Comparison of ENCODE assay signal across 26 cellular contexts in genomic region chr11:11763796-11764427, GRCh38.
"Had no signal": no experiment of that assay in that cellular context is flagged by ENCODE, and none has a peak within 500 bp of the region (broad histone marks: within the 10 kb centered on the region; RNA-seq: fewer than 3 reads in every experiment).

No MANE protein-coding gene starts in this region.

- H3K9me3 Mint-ChIP-seq: naive thymus-derived CD4-positive, alpha-beta T cell; natural killer cell; stimulated activated effector memory CD8-positive, alpha-beta T cell treated with anti-CD3 and anti-CD28 coated beads, Interleukin-12 subunit alpha, Interleukin-12 subunit beta, amount 100 ng/mL, for 72 hours; stimulated activated naive B cell treated with anti-CD40 and anti-IgM and Interleukin-4, amounts not matched to agents 10 μg/mL and 1 μg/mL and 100 μg/mL, for 72 hours; stimulated activated naive CD8-positive, alpha-beta T cell treated with anti-CD3 and anti-CD28 coated beads, Interleukin-15, Interleukin-2, amounts not matched to agents 100 ng/mL and 50 ng/mL, for 24 hours had no signal

- H3K27ac ChIP-seq: neutrophil, ovary, parathyroid adenoma, prostate gland, right lobe of liver, sigmoid colon, stomach, thoracic aorta, thyroid gland, tibial nerve, upper lobe of left lung had no signal

- H3K36me3 Mint-ChIP-seq: naive thymus-derived CD4-positive, alpha-beta T cell; natural killer cell; stimulated activated effector memory CD8-positive, alpha-beta T cell treated with anti-CD3 and anti-CD28 coated beads, Interleukin-12 subunit alpha, Interleukin-12 subunit beta, amount 100 ng/mL, for 72 hours; stimulated activated naive B cell treated with anti-CD40 and anti-IgM and Interleukin-4, amounts not matched to agents 10 μg/mL and 1 μg/mL and 100 μg/mL, for 72 hours had no signal

- H3K4me1 ChIP-seq: parathyroid adenoma, prostate gland, right lobe of liver, sigmoid colon, stomach, thyroid gland, tibial nerve, upper lobe of left lung had no signal

- H3K4me3 Mint-ChIP-seq: naive thymus-derived CD4-positive, alpha-beta T cell; natural killer cell; nephron; neural crest cell; stimulated activated effector memory CD8-positive, alpha-beta T cell treated with anti-CD3 and anti-CD28 coated beads, Interleukin-12 subunit alpha, Interleukin-12 subunit beta, amount 100 ng/mL, for 72 hours; stimulated activated naive B cell treated with anti-CD40 and anti-IgM and Interleukin-4, amounts not matched to agents 10 μg/mL and 1 μg/mL and 100 μg/mL, for 72 hours; stimulated activated naive CD8-positive, alpha-beta T cell treated with anti-CD3 and anti-CD28 coated beads, Interleukin-15, Interleukin-2, amounts not matched to agents 100 ng/mL and 50 ng/mL, for 24 hours had no signal

- ATAC-seq: naive thymus-derived CD4-positive, alpha-beta T cell; natural killer cell; right cardiac atrium; right lobe of liver; stimulated activated effector memory CD8-positive, alpha-beta T cell treated with anti-CD3 and anti-CD28 coated beads, Interleukin-12 subunit alpha, Interleukin-12 subunit beta, amount 100 ng/mL, for 72 hours; stimulated activated naive B cell treated with anti-CD40 and anti-IgM and Interleukin-4, amounts not matched to agents 10 μg/mL and 1 μg/mL and 100 μg/mL, for 72 hours had no signal

- H2AFZ ChIP-seq: parathyroid adenoma had no signal

- H3K27me3 ChIP-seq: ovary, right lobe of liver, sigmoid colon, thyroid gland, upper lobe of left lung had no signal

- H3K9me3 ChIP-seq: neutrophil, ovary, prostate gland, right lobe of liver, sigmoid colon, stomach, thoracic aorta, thyroid gland, tibial nerve, upper lobe of left lung had no signal

- H3K4me3 ChIP-seq: ovary, prostate gland, right lobe of liver, sigmoid colon, stomach, thoracic aorta, thyroid gland, tibial nerve, upper lobe of left lung had no signal

- H3K27ac Mint-ChIP-seq: naive thymus-derived CD4-positive, alpha-beta T cell; natural killer cell; nephron; stimulated activated effector memory CD8-positive, alpha-beta T cell treated with anti-CD3 and anti-CD28 coated beads, Interleukin-12 subunit alpha, Interleukin-12 subunit beta, amount 100 ng/mL, for 72 hours; stimulated activated naive B cell treated with anti-CD40 and anti-IgM and Interleukin-4, amounts not matched to agents 10 μg/mL and 1 μg/mL and 100 μg/mL, for 72 hours; stimulated activated naive CD8-positive, alpha-beta T cell treated with anti-CD3 and anti-CD28 coated beads, Interleukin-15, Interleukin-2, amounts not matched to agents 100 ng/mL and 50 ng/mL, for 24 hours had no signal

- H3K4me1 Mint-ChIP-seq: naive thymus-derived CD4-positive, alpha-beta T cell; natural killer cell; nephron; neural crest cell; stimulated activated effector memory CD8-positive, alpha-beta T cell treated with anti-CD3 and anti-CD28 coated beads, Interleukin-12 subunit alpha, Interleukin-12 subunit beta, amount 100 ng/mL, for 72 hours; stimulated activated naive B cell treated with anti-CD40 and anti-IgM and Interleukin-4, amounts not matched to agents 10 μg/mL and 1 μg/mL and 100 μg/mL, for 72 hours had no signal

- H3K36me3 ChIP-seq: neutrophil, ovary, prostate gland, right lobe of liver, sigmoid colon, stomach, thoracic aorta, thyroid gland, tibial nerve, upper lobe of left lung had no signal

- DNase-seq: naive thymus-derived CD4-positive, alpha-beta T cell; natural killer cell; ovary; right cardiac atrium; right lobe of liver; sigmoid colon; small intestine; stimulated activated CD4-positive, alpha-beta T cell treated with anti-CD3 and anti-CD28 coated beads, Interleukin-15, amount 100 ng/mL, for 24 hours; stimulated activated CD4-positive, alpha-beta T cell treated with anti-CD3 and anti-CD28 coated beads, Interleukin-2, amount 100 ng/mL, for 24 hours; stimulated activated CD4-positive, alpha-beta T cell treated with anti-CD3 and anti-CD28 coated beads, Interleukin-2, amount 100 ng/mL, for 48 hours; stimulated activated CD4-positive, alpha-beta T cell treated with anti-CD3 and anti-CD28 coated beads, Interleukin-4, amount 100 ng/mL, for 24 hours; stimulated activated naive B cell treated with anti-CD40 and anti-IgM and Interleukin-4, amounts not matched to agents 10 μg/mL and 1 μg/mL and 100 μg/mL, for 72 hours; stimulated activated naive CD4-positive, alpha-beta T cell treated with Interleukin-2 at 50 U/mL for 16 hours; stomach; thyroid gland; trophoblast cell; upper lobe of left lung had no signal

- H3K9ac ChIP-seq: parathyroid adenoma had no signal

- H3K79me2 ChIP-seq: parathyroid adenoma had no signal
